In genomic region chr11:92762175-92762574, GRCh38 we compare ENCODE assay signal across 22 cellular contexts.
A peak's percentile ranks its signal among the peaks of the same experiment; 100 is the strongest.
DNase-seq lines count a peak whose midpoint lies in the region; ATAC-seq lines count a peak whose summit lies in the region.
"Had no signal": no experiment of that assay in that cellular context is flagged by ENCODE, and none has a peak within 500 bp of the region (broad histone marks: within the 10 kb centered on the region; RNA-seq: fewer than 3 reads in every experiment).

No MANE protein-coding gene starts in this region.

- DNase-seq in GDM1 (lab: John Stamatoyannopoulos, UW) (peak; percentile 58), Kasumi-1 (lab: John Stamatoyannopoulos, UW) (peak; percentile 71 to 76), MV-4-11 (lab: John Stamatoyannopoulos, UW) (peak; percentile 91), left kidney (ENCODE audit: low read depth, low spot score) (peak; percentile 27), AG20443 (ENCODE audit: low spot score) (no peak), AG08395 (ENCODE audit: low spot score) (no peak), anterior cingulate cortex (lab: John Stamatoyannopoulos, UW) (no peak)
- DNase-seq: BE2C; CD8-positive, alpha-beta memory T cell; DMS 273 treated with DMSO at 0.1 percent for 48 hours; DMS79; NCI-H1105 treated with DMSO at 0.1 percent for 48 hours; NCI-H146; NCI-H2029 treated with DMSO at 0.1 percent for 48 hours; NCI-H2227 treated with DMSO at 0.1 percent for 48 hours; NCI-H510A; NCI-H69; SHP77 treated with DMSO at 0.1 percent for 48 hours; T-helper 1 cell had no signal

- no peak for ATAC-seq in GM18873 (IDR thresholded peaks at IDR 0.05; ENCODE audit: low FRiP score, unreplicated experiment)
- ATAC-seq: HCT116, Panc1 had no signal

Comparison
In these comparisons a context has a peak if more than half of its experiments do, and no peak if none do; other contexts are left out.
1. DNase-seq: peak in GDM1 (single experiment), Kasumi-1 (2 of 2), MV-4-11 (single experiment) and left kidney (single experiment); none in AG20443 (single experiment), AG08395 (single experiment) and anterior cingulate cortex (0 of 58).